In the genomic region with DNA sequence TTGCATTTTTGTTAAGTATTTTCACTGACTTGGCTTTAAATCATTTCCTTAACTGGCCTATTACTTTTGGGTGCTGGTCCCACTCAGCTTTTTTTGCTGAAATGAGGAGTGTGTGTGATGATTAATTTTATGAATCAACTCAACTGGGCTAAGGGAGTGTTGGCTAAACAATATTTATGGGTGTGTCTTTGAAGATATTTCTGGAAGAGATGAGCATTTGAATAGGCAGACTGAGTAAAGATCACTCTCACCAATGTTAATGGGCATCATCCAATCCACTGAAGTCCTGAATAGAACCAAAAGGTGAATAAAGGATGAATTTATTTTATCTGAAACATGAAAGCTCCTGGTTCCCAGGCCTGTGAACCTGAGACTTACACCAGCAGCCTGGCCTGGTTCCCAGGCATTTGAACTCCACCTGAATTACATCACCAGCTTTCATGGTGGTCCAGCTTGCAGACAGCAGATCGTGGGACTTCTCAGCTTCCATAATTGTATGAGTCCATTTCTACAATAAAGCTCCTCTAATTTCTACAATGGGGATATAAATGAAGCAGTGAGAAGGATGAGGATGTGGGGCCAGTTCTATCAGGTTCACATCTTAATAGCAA, we compare ENCODE assay signal across 30 cellular contexts.
A peak's percentile ranks its signal among the peaks of the same experiment; 100 is the strongest.
DNase-seq lines count a peak whose midpoint lies in the region; ATAC-seq and TF ChIP-seq lines count a peak whose summit lies in the region.
"Had no signal": no experiment of that assay in that cellular context is flagged by ENCODE, and none has a peak within 500 bp of the region (broad histone marks: within the 10 kb centered on the region; RNA-seq: fewer than 3 reads in every experiment).

No MANE protein-coding gene starts in this region.

- TF ChIP-seq CTCF in RWPE2 (IDR thresholded peaks at IDR 0.05; ENCODE audit: poor library complexity, severe bottlenecking) = no peak
- no peak for TF ChIP-seq CTCF in fibroblast of mammary gland (conservative IDR thresholded peaks at IDR 0.05; ENCODE audit: control insufficient read depth, insufficient read depth, low read depth, low read length)
- no peak for TF ChIP-seq CTCF in upper lobe of right lung (IDR thresholded peaks at IDR 0.05)
- TF ChIP-seq CTCF in nephron progenitor cell (IDR thresholded peaks at IDR 0.05) = no peak

- intact Hi-C loops in upper lobe of right lung (cut with DNase I) = no loop called here

- H3K27me3 ChIP-seq in RWPE2 (ENCODE audit: insufficient read depth, poor library complexity, severe bottlenecking) (no peaks in the 10 kb centered on the region), upper lobe of right lung (no peaks in the 10 kb centered on the region)
- H3K27me3 ChIP-seq: esophagus squamous epithelium, ovary, spleen had no signal

- no peak overlapping the region for H3K4me3 Mint-ChIP-seq in nephron progenitor cell
- H3K4me3 Mint-ChIP-seq: activated CD8-positive, alpha-beta T cell treated with anti-CD3 and anti-CD28 coated beads for 36 hours; activated naive CD8-positive, alpha-beta T cell; CD14-positive monocyte; central memory CD8-positive, alpha-beta T cell; natural killer cell; type B pancreatic cell had no signal

- no peak overlapping the region for H3K27ac ChIP-seq in RWPE2 (ENCODE audit: poor library complexity, severe bottlenecking)
- no peak overlapping the region for H3K27ac ChIP-seq in upper lobe of right lung
- no peak overlapping the region for H3K27ac ChIP-seq in substantia nigra (ENCODE audit: low read depth, low read length, poor library complexity, severe bottlenecking)
- H3K27ac ChIP-seq: esophagus squamous epithelium, ovary, spleen had no signal

- H3K4me3 ChIP-seq in RWPE2 (ENCODE audit: severe bottlenecking) = no peak overlapping the region
- no peak overlapping the region for H3K4me3 ChIP-seq in fibroblast of mammary gland (ENCODE audit: control insufficient read depth, low read depth, low read length)
- H3K4me3 ChIP-seq in upper lobe of right lung = no peak overlapping the region
- H3K4me3 ChIP-seq: esophagus squamous epithelium, ovary, spleen had no signal

- H3K4me1 Mint-ChIP-seq in nephron progenitor cell = peaks cover 5% of the 10 kb centered on the region
- H3K4me1 Mint-ChIP-seq: CD14-positive monocyte; central memory CD8-positive, alpha-beta T cell; natural killer cell had no signal

- no peak overlapping the region for H3K27ac Mint-ChIP-seq in nephron progenitor cell
- H3K27ac Mint-ChIP-seq: activated CD8-positive, alpha-beta T cell treated with anti-CD3 and anti-CD28 coated beads for 36 hours; activated naive CD8-positive, alpha-beta T cell; activated T-helper 2 cell treated with anti-CD3 and anti-CD28 coated beads, Interferon-gamma antibody, Interleukin-2, Interleukin-4, amounts not matched to agents 10 μg/mL and 5 μg/mL and 100 μg/mL, durations not matched to agents 14 hours and 24 hours and 36 hours; CD14-positive monocyte; natural killer cell; type B pancreatic cell had no signal

- peaks cover 4% of the 10 kb centered on the region for H3K9me3 Mint-ChIP-seq in nephron progenitor cell
- H3K9me3 Mint-ChIP-seq: activated CD8-positive, alpha-beta T cell treated with anti-CD3 and anti-CD28 coated beads for 36 hours; activated T-helper 2 cell treated with anti-CD3 and anti-CD28 coated beads, Interferon-gamma antibody, Interleukin-2, Interleukin-4, amounts not matched to agents 10 μg/mL and 5 μg/mL and 100 μg/mL, durations not matched to agents 14 hours and 24 hours and 36 hours; CD14-positive monocyte; central memory CD8-positive, alpha-beta T cell; natural killer cell; type B pancreatic cell had no signal

- H3K9me3 ChIP-seq in RWPE2 (ENCODE audit: severe bottlenecking) (peaks cover 2% of the 10 kb centered on the region), upper lobe of right lung (no peaks in the 10 kb centered on the region)
- H3K9me3 ChIP-seq: esophagus squamous epithelium, ovary, spleen had no signal

- no peaks in the 10 kb centered on the region for H3K4me1 ChIP-seq in RWPE2 (ENCODE audit: insufficient read depth, poor library complexity, severe bottlenecking)
- H3K4me1 ChIP-seq in upper lobe of right lung = no peaks in the 10 kb centered on the region
- H3K4me1 ChIP-seq: esophagus squamous epithelium, spleen had no signal

- ATAC-seq in RWPE2 (ENCODE audit: low read depth) (peak; percentile 51), upper lobe of right lung (no peak)
- ATAC-seq: activated CD8-positive, alpha-beta T cell treated with anti-CD3 and anti-CD28 coated beads for 36 hours; left ventricle myocardium superior; natural killer cell; Right ventricle myocardium inferior had no signal

- no peaks in the 10 kb centered on the region for H3K36me3 Mint-ChIP-seq in nephron progenitor cell (ENCODE audit: low read depth)
- H3K36me3 Mint-ChIP-seq: activated naive CD8-positive, alpha-beta T cell; CD14-positive monocyte; natural killer cell; type B pancreatic cell had no signal

- DNase-seq in HCEC 1CT (peak; percentile 24), RWPE2 (ENCODE audit: low spot score) (no peak), fibroblast of mammary gland (ENCODE audit: low read depth) (peak; percentile 36), stromal cell of bone marrow (ENCODE audit: low read depth) (peak; percentile 18), upper lobe of right lung (no peak), nephron progenitor cell (no peak), substantia nigra (lab: John Stamatoyannopoulos, UW) (no peak)
- DNase-seq: activated CD8-positive, alpha-beta T cell treated with anti-CD3 and anti-CD28 coated beads for 36 hours; aorta; Calu3; dermis blood vessel endothelial cell; DND-41; esophagus squamous epithelium; islet precursor cell; KG1; left ventricle myocardium superior; natural killer cell; NCI-H1417 treated with DMSO at 0.1 percent for 48 hours; NCI-H2081; ovary; retina; spleen; stimulated activated CD4-positive, alpha-beta T cell treated with anti-CD3 and anti-CD28 coated beads, Interleukin-2, amount 100 ng/mL, for 48 hours; T-helper 2 cell had no signal

- no peaks in the 10 kb centered on the region for H3K27me3 Mint-ChIP-seq in nephron progenitor cell (ENCODE audit: low read depth, poor library complexity)
- H3K27me3 Mint-ChIP-seq: activated CD8-positive, alpha-beta T cell treated with anti-CD3 and anti-CD28 coated beads for 36 hours; central memory CD8-positive, alpha-beta T cell; type B pancreatic cell had no signal

- H3K36me3 ChIP-seq in RWPE2 (ENCODE audit: low read depth) (no peaks in the 10 kb centered on the region), upper lobe of right lung (no peaks in the 10 kb centered on the region)
- H3K36me3 ChIP-seq: esophagus squamous epithelium, ovary, spleen had no signal

Comparison
In these comparisons a context has a peak if more than half of its experiments do, and no peak if none do; other contexts are left out.
1. DNase-seq: peak in HCEC 1CT (single experiment), fibroblast of mammary gland (single experiment) and stromal cell of bone marrow (single experiment); none in RWPE2 (single experiment), upper lobe of right lung (single experiment), nephron progenitor cell (single experiment) and substantia nigra (0 of 49).